ENCODE assay signal across 26 cellular contexts in the genomic region with DNA sequence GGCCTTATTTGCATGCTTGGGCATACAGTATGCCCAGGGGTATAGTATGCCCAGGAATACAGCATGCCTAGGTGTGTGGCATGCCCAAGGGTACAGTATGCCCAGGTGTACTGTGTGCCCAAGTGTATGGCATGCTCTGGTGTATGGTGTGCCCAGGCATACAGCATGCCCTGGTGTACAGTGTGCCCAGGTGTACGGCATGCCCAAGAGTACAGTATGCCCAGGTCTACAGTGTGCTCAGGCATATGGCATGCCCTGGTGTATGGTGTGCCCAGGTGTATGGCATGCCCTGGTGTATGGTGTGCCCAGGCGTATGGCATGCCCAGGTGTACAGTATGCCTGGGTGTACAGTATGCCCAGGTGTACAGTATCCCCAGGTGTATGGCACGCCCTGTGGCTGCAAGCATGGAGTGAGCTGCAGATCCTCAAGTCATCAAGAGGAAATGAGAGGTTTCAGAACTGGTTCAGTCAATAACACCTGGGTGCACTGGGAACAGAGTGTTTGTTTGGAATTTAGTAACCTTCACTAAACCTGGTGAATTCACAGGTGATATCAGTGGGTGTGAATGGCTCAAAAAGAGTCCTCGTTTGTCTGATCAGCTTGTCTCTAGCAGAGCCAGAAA. TPM values are rescaled to one million over a fixed set of nuclear protein-coding genes. Genes with fewer than 3 reads are reported as not detected.
DNase-seq lines count a peak whose midpoint lies in the region; ATAC-seq and TF ChIP-seq lines count a peak whose summit lies in the region.
"Had no signal": no experiment of that assay in that cellular context is flagged by ENCODE, and none has a peak within 500 bp of the region (broad histone marks: within the 10 kb centered on the region; RNA-seq: fewer than 3 reads in every experiment).

No MANE protein-coding gene starts in this region.

- H3K4me2 ChIP-seq in mesendoderm (ENCODE audit: low read length) (no peak overlapping the region), mammary epithelial cell (ENCODE audit: insufficient read depth, low read depth, low read length) (no peak overlapping the region)
- H3K4me2 ChIP-seq: BLaER1 had no signal

- no peak for TF ChIP-seq CTCF in mammary epithelial cell (conservative IDR thresholded peaks at IDR 0.05 in 1 of 2, IDR thresholded peaks at IDR 0.05 in 1 of 2; ENCODE audit: extremely low read depth in 1 of 2, insufficient read depth in 1 of 2, low read depth in 1 of 2, low read length in 2 of 2)

- H3K9ac ChIP-seq in mesendoderm (ENCODE audit: low read length) = no peak overlapping the region
- H3K9ac ChIP-seq in mammary epithelial cell (ENCODE audit: insufficient read depth, low read length) = no peak overlapping the region
- H3K9ac ChIP-seq: BLaER1 had no signal

- dilution Hi-C loops in mammary epithelial cell (cut with HindIII; ENCODE audit: low sequenced_read_pairs) = no loop called here

- no peak overlapping the region for H4K5ac ChIP-seq in mesendoderm (ENCODE audit: low read length)

- no peak overlapping the region for H3K18ac ChIP-seq in mesendoderm (ENCODE audit: low read length)

- peaks cover 6% of the 10 kb centered on the region for H3K4me1 ChIP-seq in mesendoderm (ENCODE audit: control insufficient read depth, low read depth, low read length)
- H3K4me1 ChIP-seq in mammary epithelial cell (ENCODE audit: insufficient read depth, low read length) = no peaks in the 10 kb centered on the region
- H3K4me1 ChIP-seq: Peyer's patch, SJSA1 had no signal

- no peak overlapping the region for H2BK5ac ChIP-seq in mesendoderm (ENCODE audit: low read length)

- H3K27me3 ChIP-seq in mesendoderm (ENCODE audit: insufficient read depth, low read length, poor library complexity) = no peaks in the 10 kb centered on the region
- no peaks in the 10 kb centered on the region for H3K27me3 ChIP-seq in mammary epithelial cell (ENCODE audit: insufficient read depth, low read length)
- H3K27me3 ChIP-seq: Peyer's patch, SJSA1 had no signal

- H3K27ac ChIP-seq in mesendoderm (ENCODE audit: low read depth, low read length) = no peak overlapping the region
- no peak overlapping the region for H3K27ac ChIP-seq in mammary epithelial cell (ENCODE audit: insufficient read depth, low read depth, low read length)
- H3K27ac ChIP-seq: 22Rv1, BLaER1, Peyer's patch, SJSA1 had no signal

- no peaks in the 10 kb centered on the region for H3K4me1 Mint-ChIP-seq in stimulated activated effector memory CD8-positive, alpha-beta T cell treated with anti-CD3 and anti-CD28 coated beads, Interleukin-12 subunit alpha, Interleukin-12 subunit beta, amount 100 ng/mL, for 72 hours

- H2AFZ ChIP-seq in mammary epithelial cell (ENCODE audit: low read depth, low read length) = no peak overlapping the region

- H3K4me3 Mint-ChIP-seq in stimulated activated effector memory CD8-positive, alpha-beta T cell treated with anti-CD3 and anti-CD28 coated beads, Interleukin-12 subunit alpha, Interleukin-12 subunit beta, amount 100 ng/mL, for 72 hours = no peak overlapping the region
- H3K4me3 Mint-ChIP-seq: CD4-positive, alpha-beta memory T cell had no signal

- no peak overlapping the region for H3K23ac ChIP-seq in mesendoderm (ENCODE audit: low read length)

- H3K27ac Mint-ChIP-seq in stimulated activated effector memory CD8-positive, alpha-beta T cell treated with anti-CD3 and anti-CD28 coated beads, Interleukin-12 subunit alpha, Interleukin-12 subunit beta, amount 100 ng/mL, for 72 hours = no peak overlapping the region
- H3K27ac Mint-ChIP-seq: CD4-positive, alpha-beta memory T cell had no signal

- no peaks in the 10 kb centered on the region for H3K36me3 ChIP-seq in mesendoderm (ENCODE audit: control insufficient read depth, insufficient read depth, low read length)
- no peaks in the 10 kb centered on the region for H3K36me3 ChIP-seq in mammary epithelial cell (ENCODE audit: insufficient read depth, low read length)
- H3K36me3 ChIP-seq: BLaER1, MG63, Peyer's patch, SJSA1 had no signal

- no peak overlapping the region for H2BK120ac ChIP-seq in mesendoderm (ENCODE audit: low read depth, low read length)

- DNase-seq in DMS53 (lab: John Stamatoyannopoulos, UW) (peak; percentile 33), DMS53 treated with DMSO at 0.1 percent for 48 hours (lab: John Stamatoyannopoulos, UW; ENCODE audit: unreplicated experiment) (no peak), RPMI8226 (peak; percentile 4), mesendoderm (no peak), NCI-H2227 (lab: John Stamatoyannopoulos, UW; ENCODE audit: unreplicated experiment) (no peak), mammary epithelial cell (no peak)
- DNase-seq in stimulated activated effector memory CD8-positive, alpha-beta T cell treated with anti-CD3 and anti-CD28 coated beads, Interleukin-12 subunit alpha, Interleukin-12 subunit beta, amount 100 ng/mL, for 72 hours (ENCODE audit: low spot score in 2 of 2) = peak in 1 of 2 donors; percentile 22
- no peak for DNase-seq in stimulated activated CD4-positive, alpha-beta T cell treated with anti-CD3 and anti-CD28 coated beads, Interleukin-4, amount 100 ng/mL, for 24 hours
- DNase-seq: ACHN; Caco-2; CD4-positive, alpha-beta memory T cell; DMS 273 treated with DMSO at 0.1 percent for 48 hours; Kasumi-1; MG63; NCI-H1048; NCI-H1436 treated with DMSO at 0.1 percent for 48 hours; NCI-H1930; NCI-H2227 treated with DMSO at 0.1 percent for 48 hours; NCI-H510A; NCI-H748 treated with DMSO at 0.1 percent for 48 hours; Peyer's patch had no signal

- CTCF ChIA-PET in mammary epithelial cell (lab: Charles Lee; ENCODE audit: low non-redundant PET) = no interaction called here

- no peak overlapping the region for H3K4me3 ChIP-seq in mesendoderm (ENCODE audit: low read length)
- H3K4me3 ChIP-seq in mammary epithelial cell (replicated peaks in 1 of 3; ENCODE audit: insufficient read depth in 1 of 3, low read depth in 2 of 3, low read length in 3 of 3) = no peak overlapping the region
- H3K4me3 ChIP-seq: BLaER1, MG63, Peyer's patch, SJSA1 had no signal

- H3K9me3 ChIP-seq in mammary epithelial cell (replicated peaks; ENCODE audit: insufficient read depth, low read length) = no peaks in the 10 kb centered on the region
- H3K9me3 ChIP-seq: Peyer's patch, SJSA1 had no signal

- peak overlapping the region; percentile 23 for H2AK5ac ChIP-seq in mesendoderm (ENCODE audit: low read length)

- no peak overlapping the region for H4K8ac ChIP-seq in mesendoderm (ENCODE audit: low read depth, low read length)

- H3K4ac ChIP-seq in mesendoderm (ENCODE audit: low read depth, low read length) = no peak overlapping the region

- intact Hi-C loops in mammary epithelial cell (cut with micrococcal nuclease) = no loop called here

- no TSS peak for BruUV-seq in mammary epithelial cell (replicated peaks; lab: Mats Ljungman, UMichigan)

- in situ Hi-C loops in mammary epithelial cell (cut with MboI; ENCODE audit: low sequenced_read_pairs in 2 of 2) = no loop called here

- no peaks in the 10 kb centered on the region for H3K36me3 Mint-ChIP-seq in stimulated activated effector memory CD8-positive, alpha-beta T cell treated with anti-CD3 and anti-CD28 coated beads, Interleukin-12 subunit alpha, Interleukin-12 subunit beta, amount 100 ng/mL, for 72 hours
- H3K36me3 Mint-ChIP-seq: CD4-positive, alpha-beta memory T cell had no signal

- peak; percentile 16 for ATAC-seq in stimulated activated effector memory CD8-positive, alpha-beta T cell treated with anti-CD3 and anti-CD28 coated beads, Interleukin-12 subunit alpha, Interleukin-12 subunit beta, amount 100 ng/mL, for 72 hours

- no CpG with 5 or more reads among the region's 4 CpGs for WGBS in mesendoderm (ENCODE audit: extremely low coverage, insufficient coverage, low lambda C conversion rate)
- WGBS in mammary epithelial cell (ENCODE audit: low coverage, missing lambda C conversion rate) = 63% methylated on average over 3 of the region's 4 CpGs

- no peak overlapping the region for H2BK15ac ChIP-seq in mesendoderm (replicated peaks; ENCODE audit: low read depth)

- H3K79me1 ChIP-seq in mesendoderm (ENCODE audit: low read length) = no peaks in the 10 kb centered on the region

- no peaks in the 10 kb centered on the region for H4K20me1 ChIP-seq in mammary epithelial cell (ENCODE audit: insufficient read depth, low read length)
- H4K20me1 ChIP-seq: BLaER1 had no signal

- H3K56ac ChIP-seq in mesendoderm (ENCODE audit: low read length) = no peak overlapping the region

- H3K79me2 ChIP-seq in mesendoderm (ENCODE audit: control insufficient read depth, insufficient read depth, low read length) (no peaks in the 10 kb centered on the region), mammary epithelial cell (ENCODE audit: insufficient read depth, low read length) (no peaks in the 10 kb centered on the region)

- no peaks in the 10 kb centered on the region for H3K9me3 Mint-ChIP-seq in stimulated activated effector memory CD8-positive, alpha-beta T cell treated with anti-CD3 and anti-CD28 coated beads, Interleukin-12 subunit alpha, Interleukin-12 subunit beta, amount 100 ng/mL, for 72 hours

RNA-seq across cellular contexts. Expression of gene C13orf42, which starts 7.8 kb away (rescaled TPM):
- polyA plus RNA-seq in mesendoderm (2013, experiment 1 of 2) = 4.7 TPM
- polyA plus RNA-seq in mesendoderm (2013, experiment 2 of 2) = 4.3 TPM
- total RNA-seq in mammary epithelial cell = not detected
- not detected for polyA plus RNA-seq in mammary epithelial cell
- not detected for polyA minus RNA-seq in mammary epithelial cell
- total RNA-seq: Caco-2; CD4-positive, alpha-beta memory T cell; Daoy; H4; Peyer's patch; SJSA1 had no signal
- polyA plus RNA-seq: CD4-positive, alpha-beta memory T cell had no signal

Comparison
In these comparisons a context has a peak if more than half of its experiments do, and no peak if none do; other contexts are left out.
1. DNase-seq: peak in DMS53 (single experiment) and RPMI8226 (single experiment); none in DMS53 treated with DMSO at 0.1 percent for 48 hours (single experiment), mesendoderm (single experiment), NCI-H2227 (single experiment), mammary epithelial cell (single experiment) and stimulated activated CD4-positive, alpha-beta T cell treated with anti-CD3 and anti-CD28 coated beads, Interleukin-4, amount 100 ng/mL, for 24 hours (single experiment).